ENCODE assay signal across 20 cellular contexts in genomic region chr2:88011011-88011410, GRCh38. TPM values are rescaled to one million over a fixed set of nuclear protein-coding genes. Genes with fewer than 3 reads are reported as not detected.
"Had no signal": no experiment of that assay in that cellular context is flagged by ENCODE, and none has a peak within 500 bp of the region (broad histone marks: within the 10 kb centered on the region; RNA-seq: fewer than 3 reads in every experiment).

No MANE protein-coding gene starts in this region.

- H3K4me3 Mint-ChIP-seq: activated naive CD8-positive, alpha-beta T cell; nephron; stimulated activated naive CD8-positive, alpha-beta T cell treated with anti-CD3 and anti-CD28 coated beads, Interleukin-15, amount 100 ng/mL, for 72 hours had no signal

- H3K27ac ChIP-seq: gastroesophageal sphincter, heart right ventricle, SJSA1, skin epidermis, WERI-Rb-1 had no signal

- DNase-seq: activated CD4-positive, alpha-beta T cell treated with anti-CD3 and anti-CD28 coated beads for 1 hour; activated gamma-delta T cell treated with Interleukin-2 at 50 U/mL for 16 hours; heart right ventricle; kidney glomerular epithelial cell; nucleus accumbens; stimulated activated CD4-positive, alpha-beta T cell treated with anti-CD3 and anti-CD28 coated beads, Interleukin-2, amount 100 ng/mL, for 48 hours; stimulated activated naive CD8-positive, alpha-beta T cell treated with anti-CD3 and anti-CD28 coated beads, Interleukin-15, amount 100 ng/mL, for 72 hours; WERI-Rb-1 had no signal

- H3K9me3 Mint-ChIP-seq: nephron; stimulated activated naive CD8-positive, alpha-beta T cell treated with anti-CD3 and anti-CD28 coated beads, Interleukin-15, amount 100 ng/mL, for 72 hours had no signal

- H3K36me3 Mint-ChIP-seq: activated naive CD8-positive, alpha-beta T cell had no signal

- H3K27ac Mint-ChIP-seq: activated naive CD8-positive, alpha-beta T cell; stimulated activated naive CD8-positive, alpha-beta T cell treated with anti-CD3 and anti-CD28 coated beads, Interleukin-15, amount 100 ng/mL, for 72 hours had no signal

- H3K27me3 Mint-ChIP-seq: activated naive CD8-positive, alpha-beta T cell; stimulated activated naive CD8-positive, alpha-beta T cell treated with anti-CD3 and anti-CD28 coated beads, Interleukin-15, amount 100 ng/mL, for 72 hours had no signal

- ATAC-seq: gastroesophageal sphincter; heart right ventricle; stimulated activated naive CD8-positive, alpha-beta T cell treated with anti-CD3 and anti-CD28 coated beads, Interleukin-15, amount 100 ng/mL, for 72 hours had no signal

RNA-seq across cellular contexts. Expression of gene RNU2-63P, which starts 5.3 kb away (rescaled TPM):
- total RNA-seq: gastroesophageal sphincter, liver, ureter had no signal

RNA-seq across cellular contexts. Expression of gene SMYD1, which starts 56.6 kb away (rescaled TPM):
- total RNA-seq: activated CD8-positive, alpha-beta memory T cell treated with anti-CD3 and anti-CD28 coated beads for 36 hours; dermis microvascular lymphatic vessel endothelial cell; liver; mesenteric fat pad; posterior vena cava; SJSA1; T-helper 2 cell treated with Interferon-gamma antibody and Interleukin-4, amounts not matched to agents 100 ng/mL and 5 ng/mL, for 36 hours; ureter had no signal
